8 cellular contexts compared by ENCODE assay signal in genomic region chr2:73386342-73386868, GRCh38. TPM values are rescaled to one million over a fixed set of nuclear protein-coding genes. Genes with fewer than 3 reads are reported as not detected.
DNase-seq lines count a peak whose midpoint lies in the region; ATAC-seq, FAIRE-seq and TF ChIP-seq lines count a peak whose summit lies in the region.

No MANE protein-coding gene starts in this region.

- TF ChIP-seq POLR2A in esophagus squamous epithelium (IDR thresholded peaks at IDR 0.05): no peak

- H3K36me3 ChIP-seq in esophagus squamous epithelium (no peaks in the 10 kb centered on the region), pancreas (no peaks in the 10 kb centered on the region)

- intact Hi-C loops in esophagus squamous epithelium (cut with DNase I): no loop called here
- intact Hi-C loops in pancreas (cut with DNase I): no loop called here

- peak; percentile 51 for DNase-seq in NCI-H1092 treated with DMSO at 0.1 percent for 48 hours (lab: John Stamatoyannopoulos, UW)
- no peak for DNase-seq in NCI-H1092 (lab: John Stamatoyannopoulos, UW)
- peak; percentile 1 for DNase-seq in RKO (ENCODE audit: low spot score)
- no peak for DNase-seq in esophagus squamous epithelium (lab: John Stamatoyannopoulos, UW)
- no peak for DNase-seq in pancreas
- no peak for DNase-seq in stimulated activated CD4-positive, alpha-beta T cell treated with anti-CD3 and anti-CD28 coated beads, Interleukin-15, amount 100 ng/mL, for 24 hours
- no peak for DNase-seq in NCI-H526 treated with DMSO at 0.1 percent for 48 hours (lab: John Stamatoyannopoulos, UW)

- TF ChIP-seq CTCF in esophagus squamous epithelium (IDR thresholded peaks at IDR 0.05) (no peak), pancreas (IDR thresholded peaks at IDR 0.05) (no peak)

- H3K4me1 ChIP-seq in esophagus squamous epithelium (peaks cover 0 to 23% (median 11%) of the 10 kb centered on the region in 3 donors), pancreas (peaks cover 0 to 13% (median 13%) of the 10 kb centered on the region in 3 donors)

- H3K9me3 ChIP-seq in esophagus squamous epithelium (no peaks in the 10 kb centered on the region), pancreas (no peaks in the 10 kb centered on the region)

- peak; percentile 14 for ATAC-seq in HG02588 (IDR thresholded peaks at IDR 0.05; ENCODE audit: unreplicated experiment)
- peak in 3 of 4 donors; percentile 0 to 6 (median 0) for ATAC-seq in pancreas

- H3K27me3 ChIP-seq in esophagus squamous epithelium: no peaks in the 10 kb centered on the region
- no peaks in the 10 kb centered on the region for H3K27me3 ChIP-seq in pancreas

- 0 to 1% methylated on average over 6 to 19 of the region's 24 CpGs for WGBS in esophagus squamous epithelium, 2 donors
- WGBS in pancreas, 2 donors: 0% methylated on average over 24 of the region's 24 CpGs

- H3K4me3 ChIP-seq in esophagus squamous epithelium: peak overlapping the region; percentile 67 to 84 (median 77)
- H3K4me3 ChIP-seq in pancreas: peak overlapping the region; percentile 56 to 72 (median 66)

- FAIRE-seq in pancreas (lab: Jason Lieb, UNC): no peak

- H3K27ac ChIP-seq in esophagus squamous epithelium (peak overlapping the region; percentile 86 to 96 (median 93)), pancreas (peak overlapping the region; percentile 78 to 91 (median 85))

RNA-seq across cellular contexts. Expression of gene ALMS1, which starts 0.8 kb away (rescaled TPM):
- total RNA-seq in esophagus squamous epithelium (10 to 100 TPM in 2 of 4 donors, 1 to 10 TPM in 2; 8.4 to 21.4 (median 9.5) TPM), pancreas (10 to 100 TPM; 12.0 to 19.8 (median 14.3) TPM)
- polyA plus RNA-seq in pancreas: 1 to 10 TPM; 7.8 to 8.5 TPM

Comparison
In these comparisons a context has a peak if more than half of its experiments do, and no peak if none do; other contexts are left out.
1. DNase-seq: peak in NCI-H1092 treated with DMSO at 0.1 percent for 48 hours (single experiment) and RKO (single experiment); none in NCI-H1092 (single experiment), esophagus squamous epithelium (single experiment), pancreas (0 of 6), stimulated activated CD4-positive, alpha-beta T cell treated with anti-CD3 and anti-CD28 coated beads, Interleukin-15, amount 100 ng/mL, for 24 hours (single experiment) and NCI-H526 treated with DMSO at 0.1 percent for 48 hours (single experiment).